ENCODE assay signal across 8 cellular contexts in genomic region chr11:102318469-102318868, GRCh38. TPM values are rescaled to one million over a fixed set of nuclear protein-coding genes. Genes with fewer than 3 reads are reported as not detected.
DNase-seq lines count a peak whose midpoint lies in the region; ATAC-seq and TF ChIP-seq lines count a peak whose summit lies in the region.

No MANE protein-coding gene starts in this region.

- H3K36me3 ChIP-seq in mucosa of descending colon (ENCODE audit: low read depth), result no peaks in the 10 kb centered on the region

- intact Hi-C loops in mucosa of descending colon (cut with DNase I, micrococcal nuclease), result no loop called here

- H3K9me3 ChIP-seq in mucosa of descending colon, result no peaks in the 10 kb centered on the region

- DNase-seq in EL (peak; percentile 65), HT1080 (ENCODE audit: low read depth) (peak; percentile 38), mucosa of descending colon (no peak), NOMO-1 (lab: John Stamatoyannopoulos, UW; ENCODE audit: unreplicated experiment in 2 of 2) (no peak), hepatic stellate cell (ENCODE audit: low spot score) (no peak), inferior parietal cortex (ENCODE audit: extremely low spot score) (no peak)
- peak; percentile 66 to 73 for DNase-seq in activated T-cell treated with anti-CD3 and anti-CD28 coated beads, Interleukin-2, amount 50 U/mL, for 48 hours

- H3K4me1 ChIP-seq in mucosa of descending colon (ENCODE audit: low read depth), result peaks cover 4% of the 10 kb centered on the region

- peak; percentile 7 for ATAC-seq in mucosa of descending colon
- no peak for ATAC-seq in HG03025 (IDR thresholded peaks at IDR 0.05; ENCODE audit: low FRiP score, unreplicated experiment)

- H3K4me3 ChIP-seq in mucosa of descending colon, result no peak overlapping the region

- TF ChIP-seq CTCF in mucosa of descending colon (IDR thresholded peaks at IDR 0.05), result no peak

RNA-seq across cellular contexts. Expression of gene BIRC3, which starts 1.2 kb away (rescaled TPM):
- total RNA-seq in HT1080 (2014; rRNA removed; shearing (Covaris generic)), result 0.27 and 0.50 TPM in 2 replicates
- polyA plus RNA-seq in HT1080 (2015; cell fraction: cytosol; rRNA removed), result 0.70 and 1.2 TPM in 2 replicates
- polyA plus RNA-seq in HT1080 (2015; cell fraction: nucleus; rRNA removed), result 1.1 and 1.3 TPM in 2 replicates
- 100 to 1,000 TPM in 1 of 3 donors, 10 to 100 TPM in 2; 26.1 to 116 (median 45.4) TPM for total RNA-seq in mucosa of descending colon

RNA-seq across cellular contexts. Expression of gene BIRC2, which starts 28.5 kb away (rescaled TPM):
- total RNA-seq in HT1080 (2014; rRNA removed; shearing (Covaris generic)), result 44.0 and 45.6 TPM in 2 replicates
- polyA plus RNA-seq in HT1080 (2015; cell fraction: cytosol; rRNA removed), result 45.7 and 56.6 TPM in 2 replicates
- 81.3 and 84.6 TPM in 2 replicates for polyA plus RNA-seq in HT1080 (2015; cell fraction: nucleus; rRNA removed)
- total RNA-seq in mucosa of descending colon, result 10 to 100 TPM; 42.8 to 55.0 (median 45.2) TPM

Comparison
In these comparisons a context has a peak if more than half of its experiments do, and no peak if none do; other contexts are left out.
1. DNase-seq: peak in EL (single experiment), HT1080 (single experiment) and activated T-cell treated with anti-CD3 and anti-CD28 coated beads, Interleukin-2, amount 50 U/mL, for 48 hours (2 of 2); none in mucosa of descending colon (0 of 3), NOMO-1 (0 of 2), hepatic stellate cell (single experiment) and inferior parietal cortex (single experiment).
2. RNA of gene BIRC3, which starts 1.2 kb away (total RNA-seq): 26.1 to 116 TPM in mucosa of descending colon; 0.27 to 0.50 TPM in HT1080; every median in the first group is over 10 times any median in the second.